Comparison of ENCODE assay signal across 8 cellular contexts in genomic region chr7:142060936-142061335, GRCh38. TPM values are rescaled to one million over a fixed set of nuclear protein-coding genes. Genes with fewer than 3 reads are reported as not detected.
"Had no signal": no experiment of that assay in that cellular context is flagged by ENCODE, and none has a peak within 500 bp of the region (broad histone marks: within the 10 kb centered on the region; RNA-seq: fewer than 3 reads in every experiment).

No MANE protein-coding gene starts in this region.

- H3K36me3 ChIP-seq: HAP-1 had no signal

- H3K4me3 ChIP-seq: GM23248, HAP-1 had no signal

- H3K4me1 ChIP-seq: HAP-1 had no signal

- H3K9me3 ChIP-seq: HAP-1 had no signal

- ATAC-seq: HCT116 had no signal

- H3K27ac ChIP-seq: GM23248 had no signal

- DNase-seq: GM23248, GOT3, H7, IMR-90, KBM-7 had no signal

- H3K9ac ChIP-seq: GM23248 had no signal

- H2AFZ ChIP-seq: GM23248 had no signal

RNA-seq across cellular contexts. Expression of gene MGAM2, which starts 50.6 kb away (rescaled TPM):
- total RNA-seq: GM23248, H4, H7, IMR-90 had no signal
- polyA plus RNA-seq: GM23248, IMR-90 had no signal
